14 cellular contexts compared by ENCODE assay signal in genomic region chr6:154602296-154602695, GRCh38.
"Had no signal": no experiment of that assay in that cellular context is flagged by ENCODE, and none has a peak within 500 bp of the region (broad histone marks: within the 10 kb centered on the region; RNA-seq: fewer than 3 reads in every experiment).

No MANE protein-coding gene starts in this region.

- H3K9ac ChIP-seq: SK-N-SH had no signal

- H3K4me3 Mint-ChIP-seq: brain; dendritic cell treated with granulocyte-macrophage colony-stimulating factor and Interleukin-4, amounts not matched to agents 40 ng/mL and 50 ng/mL, for 4 days; endodermal cell; T-helper 1 cell treated with Interleukin-12 subunit alpha and Interleukin-12 subunit beta and Interleukin-4 antibody, amounts not matched to agents 30 μg/mL and 1 μg/mL, for 36 hours had no signal

- H3K27ac ChIP-seq: adrenal gland, left lung, ovary, thyroid gland had no signal

- H3K9me3 ChIP-seq: adrenal gland, left lung, ovary, SK-N-SH, thyroid gland had no signal

- H3K4me2 ChIP-seq: SK-N-SH had no signal

- H3K9me3 Mint-ChIP-seq: brain; dendritic cell treated with granulocyte-macrophage colony-stimulating factor and Interleukin-4, amounts not matched to agents 40 ng/mL and 50 ng/mL, for 4 days; endodermal cell; T-helper 1 cell treated with Interleukin-12 subunit alpha and Interleukin-12 subunit beta and Interleukin-4 antibody, amounts not matched to agents 30 μg/mL and 1 μg/mL, for 36 hours had no signal

- H3K36me3 ChIP-seq: adrenal gland, left lung, ovary, thyroid gland had no signal

- H3K4me1 ChIP-seq: adrenal gland, left lung, thyroid gland had no signal

- H3K27me3 ChIP-seq: adrenal gland, left lung, ovary, thyroid gland had no signal

- ATAC-seq: esophagus mucosa, left lung had no signal

- H3K36me3 Mint-ChIP-seq: brain had no signal

- H3K27ac Mint-ChIP-seq: brain; dendritic cell treated with granulocyte-macrophage colony-stimulating factor and Interleukin-4, amounts not matched to agents 40 ng/mL and 50 ng/mL, for 4 days; endodermal cell; T-helper 1 cell treated with Interleukin-12 subunit alpha and Interleukin-12 subunit beta and Interleukin-4 antibody, amounts not matched to agents 30 μg/mL and 1 μg/mL, for 36 hours had no signal

- DNase-seq: activated CD4-positive, alpha-beta T cell treated with anti-CD3 and anti-CD28 coated beads, Interleukin-2, amount 50 U/mL, for 1 hour; activated naive CD4-positive, alpha-beta T cell treated with anti-CD3 and anti-CD28 coated beads, Interleukin-2, amount 50 U/mL, for 16 hours; activated T-cell treated with anti-CD3 and anti-CD28 coated beads, Interleukin-2, amount 50 U/mL, for 1 hour; adrenal gland; endodermal cell; left lung; ovary; SK-N-SH; stimulated activated CD4-positive, alpha-beta T cell treated with anti-CD3 and anti-CD28 coated beads, Interleukin-4, amount 100 ng/mL, for 4 hours; thyroid gland had no signal

- H3K4me3 ChIP-seq: adrenal gland, left lung, ovary, thyroid gland had no signal
